ENCODE assay signal across 1 cellular context in the genomic region with DNA sequence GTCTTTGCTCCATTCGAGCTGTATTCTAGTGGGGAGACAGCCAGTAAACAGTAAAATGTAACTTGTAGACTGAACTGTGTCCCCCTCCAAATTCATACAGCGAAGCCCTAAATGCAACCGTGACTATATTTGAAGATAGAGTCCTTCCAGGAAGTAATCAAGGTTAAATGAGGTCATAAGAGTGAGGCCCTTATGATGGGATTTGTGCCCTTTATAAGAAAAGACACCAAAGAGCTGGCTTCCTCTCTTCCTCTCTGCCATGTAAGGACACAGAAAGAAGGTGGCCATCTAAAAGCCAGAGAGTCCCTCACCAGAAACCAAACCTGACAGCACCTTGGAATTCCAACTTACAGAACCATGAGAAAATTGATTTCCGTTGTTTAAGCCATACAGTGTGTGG.
TF ChIP-seq lines count a peak whose summit lies in the region.

No MANE protein-coding gene starts in this region.

TF ChIP-seq in WTC11, 78 proteins besides CTCF, POLR2A, EP300 and RAD21 (continued from another document):
- TF ChIP-seq, protein P1, sequence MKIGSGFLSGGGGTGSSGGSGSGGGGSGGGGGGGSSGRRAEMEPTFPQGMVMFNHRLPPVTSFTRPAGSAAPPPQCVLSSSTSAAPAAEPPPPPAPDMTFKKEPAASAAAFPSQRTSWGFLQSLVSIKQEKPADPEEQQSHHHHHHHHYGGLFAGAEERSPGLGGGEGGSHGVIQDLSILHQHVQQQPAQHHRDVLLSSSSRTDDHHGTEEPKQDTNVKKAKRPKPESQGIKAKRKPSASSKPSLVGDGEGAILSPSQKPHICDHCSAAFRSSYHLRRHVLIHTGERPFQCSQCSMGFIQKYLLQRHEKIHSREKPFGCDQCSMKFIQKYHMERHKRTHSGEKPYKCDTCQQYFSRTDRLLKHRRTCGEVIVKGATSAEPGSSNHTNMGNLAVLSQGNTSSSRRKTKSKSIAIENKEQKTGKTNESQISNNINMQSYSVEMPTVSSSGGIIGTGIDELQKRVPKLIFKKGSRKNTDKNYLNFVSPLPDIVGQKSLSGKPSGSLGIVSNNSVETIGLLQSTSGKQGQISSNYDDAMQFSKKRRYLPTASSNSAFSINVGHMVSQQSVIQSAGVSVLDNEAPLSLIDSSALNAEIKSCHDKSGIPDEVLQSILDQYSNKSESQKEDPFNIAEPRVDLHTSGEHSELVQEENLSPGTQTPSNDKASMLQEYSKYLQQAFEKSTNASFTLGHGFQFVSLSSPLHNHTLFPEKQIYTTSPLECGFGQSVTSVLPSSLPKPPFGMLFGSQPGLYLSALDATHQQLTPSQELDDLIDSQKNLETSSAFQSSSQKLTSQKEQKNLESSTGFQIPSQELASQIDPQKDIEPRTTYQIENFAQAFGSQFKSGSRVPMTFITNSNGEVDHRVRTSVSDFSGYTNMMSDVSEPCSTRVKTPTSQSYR (CRISPR knock-in tag; IDR thresholded peaks at IDR 0.05), result no peak
- TF ChIP-seq ZMAT4 (CRISPR knock-in tag; IDR thresholded peaks at IDR 0.05), result no peak
- TF ChIP-seq PRRX2 (CRISPR knock-in tag; IDR thresholded peaks at IDR 0.05), result no peak
- TF ChIP-seq NR1H2 (CRISPR knock-in tag; IDR thresholded peaks at IDR 0.05), result no peak
- no peak for TF ChIP-seq TP53 (CRISPR knock-in tag; IDR thresholded peaks at IDR 0.05)
- TF ChIP-seq SOX15 (CRISPR knock-in tag; IDR thresholded peaks at IDR 0.05), result no peak
- TF ChIP-seq ZNF416 (CRISPR knock-in tag; IDR thresholded peaks at IDR 0.05), result no peak
- TF ChIP-seq, protein P2, sequence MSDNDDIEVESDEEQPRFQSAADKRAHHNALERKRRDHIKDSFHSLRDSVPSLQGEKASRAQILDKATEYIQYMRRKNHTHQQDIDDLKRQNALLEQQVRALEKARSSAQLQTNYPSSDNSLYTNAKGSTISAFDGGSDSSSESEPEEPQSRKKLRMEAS (CRISPR knock-in tag; IDR thresholded peaks at IDR 0.05), result no peak
- no peak for TF ChIP-seq ZNF121 (CRISPR knock-in tag; IDR thresholded peaks at IDR 0.05)
- TF ChIP-seq FOXP4 (CRISPR knock-in tag; IDR thresholded peaks at IDR 0.05), result no peak
- TF ChIP-seq GABPB1 (CRISPR knock-in tag; IDR thresholded peaks at IDR 0.05), result no peak
- TF ChIP-seq, protein P3, sequence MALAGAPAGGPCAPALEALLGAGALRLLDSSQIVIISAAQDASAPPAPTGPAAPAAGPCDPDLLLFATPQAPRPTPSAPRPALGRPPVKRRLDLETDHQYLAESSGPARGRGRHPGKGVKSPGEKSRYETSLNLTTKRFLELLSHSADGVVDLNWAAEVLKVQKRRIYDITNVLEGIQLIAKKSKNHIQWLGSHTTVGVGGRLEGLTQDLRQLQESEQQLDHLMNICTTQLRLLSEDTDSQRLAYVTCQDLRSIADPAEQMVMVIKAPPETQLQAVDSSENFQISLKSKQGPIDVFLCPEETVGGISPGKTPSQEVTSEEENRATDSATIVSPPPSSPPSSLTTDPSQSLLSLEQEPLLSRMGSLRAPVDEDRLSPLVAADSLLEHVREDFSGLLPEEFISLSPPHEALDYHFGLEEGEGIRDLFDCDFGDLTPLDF (CRISPR knock-in tag; IDR thresholded peaks at IDR 0.05), result no peak
- no peak for TF ChIP-seq SMAD3 (CRISPR knock-in tag; IDR thresholded peaks at IDR 0.05; ENCODE audit: borderline replicate concordance)
- no peak for TF ChIP-seq ZBTB43 (CRISPR knock-in tag; IDR thresholded peaks at IDR 0.05)
- TF ChIP-seq GRHL2 (CRISPR knock-in tag; IDR thresholded peaks at IDR 0.05; ENCODE audit: insufficient replicate concordance, severe bottlenecking), result no peak
- no peak for TF ChIP-seq ZNF232 (CRISPR knock-in tag; IDR thresholded peaks at IDR 0.05)
- TF ChIP-seq, protein P4, sequence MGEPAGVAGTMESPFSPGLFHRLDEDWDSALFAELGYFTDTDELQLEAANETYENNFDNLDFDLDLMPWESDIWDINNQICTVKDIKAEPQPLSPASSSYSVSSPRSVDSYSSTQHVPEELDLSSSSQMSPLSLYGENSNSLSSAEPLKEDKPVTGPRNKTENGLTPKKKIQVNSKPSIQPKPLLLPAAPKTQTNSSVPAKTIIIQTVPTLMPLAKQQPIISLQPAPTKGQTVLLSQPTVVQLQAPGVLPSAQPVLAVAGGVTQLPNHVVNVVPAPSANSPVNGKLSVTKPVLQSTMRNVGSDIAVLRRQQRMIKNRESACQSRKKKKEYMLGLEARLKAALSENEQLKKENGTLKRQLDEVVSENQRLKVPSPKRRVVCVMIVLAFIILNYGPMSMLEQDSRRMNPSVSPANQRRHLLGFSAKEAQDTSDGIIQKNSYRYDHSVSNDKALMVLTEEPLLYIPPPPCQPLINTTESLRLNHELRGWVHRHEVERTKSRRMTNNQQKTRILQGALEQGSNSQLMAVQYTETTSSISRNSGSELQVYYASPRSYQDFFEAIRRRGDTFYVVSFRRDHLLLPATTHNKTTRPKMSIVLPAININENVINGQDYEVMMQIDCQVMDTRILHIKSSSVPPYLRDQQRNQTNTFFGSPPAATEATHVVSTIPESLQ (CRISPR knock-in tag; IDR thresholded peaks at IDR 0.05), result no peak
- TF ChIP-seq PRDM15 (CRISPR knock-in tag; IDR thresholded peaks at IDR 0.05), result no peak
